Comparison of ENCODE assay signal across 2 cellular contexts in the genomic region with DNA sequence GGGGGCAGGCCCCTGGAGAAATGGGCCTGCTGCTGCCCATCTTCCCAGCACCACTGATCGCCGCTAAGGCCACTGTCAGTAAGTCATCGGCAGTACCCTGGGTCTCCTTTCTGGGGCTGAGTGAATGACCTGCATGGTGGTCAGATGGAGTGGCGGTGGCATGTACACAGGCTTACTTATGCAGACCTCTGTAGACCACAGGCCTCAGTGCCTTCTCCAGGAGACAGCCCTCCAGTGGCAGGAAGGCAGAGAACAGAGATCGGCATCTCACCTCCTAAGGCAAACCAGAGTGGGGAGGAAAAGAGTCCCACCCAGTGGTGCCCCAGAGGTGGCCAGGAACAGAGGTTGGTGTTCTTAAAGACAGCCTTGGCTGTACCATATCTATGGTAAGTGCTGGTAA.
TF ChIP-seq lines count a peak whose summit lies in the region.

No MANE protein-coding gene starts in this region.

TF ChIP-seq in HepG2, 621 proteins besides CTCF, POLR2A, EP300 and RAD21:
- TF ChIP-seq ZNF629 (CRISPR knock-in tag; conservative IDR thresholded peaks at IDR 0.05) (no peak), KAT2B (IDR thresholded peaks at IDR 0.05; ENCODE audit: borderline replicate concordance, low read depth, low read length) (no peak), THAP9 (CRISPR knock-in tag; IDR thresholded peaks at IDR 0.05; ENCODE audit: borderline replicate concordance) (no peak), ZNF263 (CRISPR knock-in tag; IDR thresholded peaks at IDR 0.05) (no peak)
- TF ChIP-seq, protein P1, sequence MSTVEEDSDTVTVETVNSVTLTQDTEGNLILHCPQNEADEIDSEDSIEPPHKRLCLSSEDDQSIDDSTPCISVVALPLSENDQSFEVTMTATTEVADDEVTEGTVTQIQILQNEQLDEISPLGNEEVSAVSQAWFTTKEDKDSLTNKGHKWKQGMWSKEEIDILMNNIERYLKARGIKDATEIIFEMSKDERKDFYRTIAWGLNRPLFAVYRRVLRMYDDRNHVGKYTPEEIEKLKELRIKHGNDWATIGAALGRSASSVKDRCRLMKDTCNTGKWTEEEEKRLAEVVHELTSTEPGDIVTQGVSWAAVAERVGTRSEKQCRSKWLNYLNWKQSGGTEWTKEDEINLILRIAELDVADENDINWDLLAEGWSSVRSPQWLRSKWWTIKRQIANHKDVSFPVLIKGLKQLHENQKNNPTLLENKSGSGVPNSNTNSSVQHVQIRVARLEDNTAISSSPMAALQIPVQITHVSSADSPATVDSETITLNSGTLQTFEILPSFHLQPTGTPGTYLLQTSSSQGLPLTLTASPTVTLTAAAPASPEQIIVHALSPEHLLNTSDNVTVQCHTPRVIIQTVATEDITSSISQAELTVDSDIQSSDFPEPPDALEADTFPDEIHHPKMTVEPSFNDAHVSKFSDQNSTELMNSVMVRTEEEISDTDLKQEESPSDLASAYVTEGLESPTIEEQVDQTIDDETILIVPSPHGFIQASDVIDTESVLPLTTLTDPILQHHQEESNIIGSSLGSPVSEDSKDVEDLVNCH (CRISPR knock-in tag; IDR thresholded peaks at IDR 0.05), result no peak
- TF ChIP-seq, protein P2, sequence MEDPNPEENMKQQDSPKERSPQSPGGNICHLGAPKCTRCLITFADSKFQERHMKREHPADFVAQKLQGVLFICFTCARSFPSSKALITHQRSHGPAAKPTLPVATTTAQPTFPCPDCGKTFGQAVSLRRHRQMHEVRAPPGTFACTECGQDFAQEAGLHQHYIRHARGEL (CRISPR knock-in tag; IDR thresholded peaks at IDR 0.05), result no peak

TF ChIP-seq in H1, 55 proteins besides CTCF, POLR2A, EP300 and RAD21:
- TF ChIP-seq RXRA (IDR thresholded peaks at IDR 0.05; ENCODE audit: insufficient read depth, low read depth, low read length) (no peak), SIX5 (IDR thresholded peaks at IDR 0.05; ENCODE audit: low read depth, low read length) (no peak), KDM4A (IDR thresholded peaks at IDR 0.05; ENCODE audit: low read depth, low read length, severe bottlenecking) (no peak), CHD7 (IDR thresholded peaks at IDR 0.05; ENCODE audit: insufficient replicate concordance, low read length) (no peak), SIRT6 (IDR thresholded peaks at IDR 0.05; ENCODE audit: low read length) (no peak), POU5F1 (IDR thresholded peaks at IDR 0.05; ENCODE audit: low read depth, low read length) (no peak), BACH1 (IDR thresholded peaks at IDR 0.05; ENCODE audit: low read length) (no peak), TBP (IDR thresholded peaks at IDR 0.05; ENCODE audit: low read depth, low read length) (no peak), TEAD4 (IDR thresholded peaks at IDR 0.05; ENCODE audit: low read depth, low read length) (no peak), SUZ12 (IDR thresholded peaks at IDR 0.05; ENCODE audit: low read length) (no peak), SRF (IDR thresholded peaks at IDR 0.05; ENCODE audit: low read depth, low read length) (no peak), JUN (IDR thresholded peaks at IDR 0.05; ENCODE audit: low read depth, low read length) (no peak), HDAC6 (IDR thresholded peaks at IDR 0.05; ENCODE audit: low read depth, low read length) (no peak), ZNF274 (IDR thresholded peaks at IDR 0.05; ENCODE audit: borderline replicate concordance, extremely low read depth, low read length) (no peak), CREB1 (IDR thresholded peaks at IDR 0.05) (no peak)
